Comparison of ENCODE assay signal across 11 cellular contexts in the genomic region with DNA sequence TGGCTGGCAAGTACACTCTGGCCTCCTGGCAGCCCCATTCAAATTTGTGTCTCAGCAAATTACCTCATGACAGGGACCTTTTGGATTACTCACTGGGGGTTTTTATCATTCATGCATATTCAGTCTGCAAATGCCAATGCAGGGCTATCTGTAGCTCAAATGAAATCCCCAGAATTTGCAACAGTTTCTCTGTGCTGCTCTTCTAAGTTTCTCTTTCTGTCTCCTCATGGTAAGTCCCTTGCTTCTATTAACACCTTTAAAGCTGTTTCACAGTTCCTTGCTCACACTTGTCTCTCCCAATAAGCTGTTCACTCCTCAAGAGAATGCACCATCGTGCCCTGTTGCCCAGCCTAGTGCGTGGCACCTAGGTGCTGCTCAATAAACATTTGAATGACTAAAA. TPM values are rescaled to one million over a fixed set of nuclear protein-coding genes. Genes with fewer than 3 reads are reported as not detected.
DNase-seq lines count a peak whose midpoint lies in the region; ATAC-seq lines count a peak whose summit lies in the region.
"Had no signal": no experiment of that assay in that cellular context is flagged by ENCODE, and none has a peak within 500 bp of the region (broad histone marks: within the 10 kb centered on the region; RNA-seq: fewer than 3 reads in every experiment).

No MANE protein-coding gene starts in this region.

- H3K27me3 Mint-ChIP-seq in activated CD4-positive, alpha-beta T cell treated with anti-CD3 and anti-CD28 coated beads, Interleukin-2, amount 10 ng/mL, durations not matched to agents 24 days and 14 days: peaks cover 24% of the 10 kb centered on the region

- ATAC-seq in GM21528 (IDR thresholded peaks at IDR 0.05; ENCODE audit: low FRiP score, unreplicated experiment) (peak; percentile 42), HG03097 (IDR thresholded peaks at IDR 0.05; ENCODE audit: low FRiP score, unreplicated experiment) (peak; percentile 50)

- no peak overlapping the region for H3K4me3 Mint-ChIP-seq in activated CD4-positive, alpha-beta T cell treated with anti-CD3 and anti-CD28 coated beads, Interleukin-2, amount 10 ng/mL, durations not matched to agents 24 days and 14 days

- no peak for DNase-seq in activated CD4-positive, alpha-beta T cell treated with anti-CD3 and anti-CD28 coated beads, Interleukin-2, amount 10 ng/mL, durations not matched to agents 24 days and 14 days
- no peak for DNase-seq in activated CD4-positive, alpha-beta T cell treated with anti-CD3 and anti-CD28 coated beads for 48 hours
- DNase-seq in medulla oblongata (ENCODE audit: extremely low spot score) (peak; percentile 44), RKO (ENCODE audit: low spot score) (no peak), cerebellar cortex (ENCODE audit: low spot score) (no peak), NCI-H1417 treated with DMSO at 0.1 percent for 48 hours (lab: John Stamatoyannopoulos, UW) (no peak)
- DNase-seq: activated CD4-positive, alpha-beta T cell treated with anti-CD3 and anti-CD28 coated beads, Interleukin-2, amount 50 U/mL, for 4 hours; NCI-H1930; SIG-M5 had no signal

- intact Hi-C loops in activated CD4-positive, alpha-beta T cell treated with anti-CD3 and anti-CD28 coated beads, Interleukin-2, amount 10 ng/mL, durations not matched to agents 24 days and 14 days (cut with micrococcal nuclease): loop anchor here (2.0 to 10.0 kb wide), 4 partner anchors 89 to 575 kb away; no protein-coding TSS in a partner anchor

- H3K4me1 Mint-ChIP-seq in activated CD4-positive, alpha-beta T cell treated with anti-CD3 and anti-CD28 coated beads, Interleukin-2, amount 10 ng/mL, durations not matched to agents 24 days and 14 days: peaks cover 19% of the 10 kb centered on the region

- no peaks in the 10 kb centered on the region for H3K36me3 Mint-ChIP-seq in activated CD4-positive, alpha-beta T cell treated with anti-CD3 and anti-CD28 coated beads, Interleukin-2, amount 10 ng/mL, durations not matched to agents 24 days and 14 days (ENCODE audit: low read depth)

- no peaks in the 10 kb centered on the region for H3K9me3 Mint-ChIP-seq in activated CD4-positive, alpha-beta T cell treated with anti-CD3 and anti-CD28 coated beads, Interleukin-2, amount 10 ng/mL, durations not matched to agents 24 days and 14 days

- H3K27ac Mint-ChIP-seq in activated CD4-positive, alpha-beta T cell treated with anti-CD3 and anti-CD28 coated beads, Interleukin-2, amount 10 ng/mL, durations not matched to agents 24 days and 14 days: peak overlapping the region; percentile 78

RNA-seq across cellular contexts. Expression of a gene that starts 3.3 kb away (rescaled TPM):
- total RNA-seq in activated CD4-positive, alpha-beta T cell treated with anti-CD3 and anti-CD28 coated beads, Interleukin-2, amount 10 ng/mL, durations not matched to agents 24 days and 14 days: 1.6 and 1.9 TPM in 2 replicates
